Comparison of ENCODE assay signal across 2 cellular contexts in the genomic region with DNA sequence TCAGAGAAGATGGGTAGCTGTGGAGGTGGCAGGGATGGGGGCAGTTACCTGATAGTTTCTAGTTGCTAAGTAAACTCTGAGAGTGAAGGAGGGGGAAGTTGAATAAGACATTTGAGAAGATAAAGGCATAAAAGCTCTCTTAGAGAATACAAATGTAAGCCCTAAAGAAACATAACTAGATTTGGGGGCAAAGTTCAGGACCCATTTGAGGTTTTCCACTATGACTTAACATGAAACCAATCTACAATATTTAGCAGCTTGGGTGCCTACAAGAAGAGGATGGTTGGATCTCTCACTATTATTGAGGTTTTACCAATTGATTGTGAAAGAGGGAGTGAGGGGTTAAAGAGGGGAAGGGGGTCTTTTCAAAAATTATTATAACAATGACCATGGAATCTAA.
TF ChIP-seq lines count a peak whose summit lies in the region.

No MANE protein-coding gene starts in this region.

TF ChIP-seq in HepG2, 621 proteins besides CTCF, POLR2A, EP300 and RAD21:
- TF ChIP-seq FOXJ3 (CRISPR knock-in tag; IDR thresholded peaks at IDR 0.05; ENCODE audit: borderline replicate concordance) (no peak), ZNF605 (CRISPR knock-in tag; IDR thresholded peaks at IDR 0.05) (no peak), HNRNPK (IDR thresholded peaks at IDR 0.05; ENCODE audit: low read depth, low read length, poor library complexity, severe bottlenecking) (peak; percentile 44), RBFOX2 (IDR thresholded peaks at IDR 0.05; ENCODE audit: low read depth, low read length) (no peak)
- TF ChIP-seq, protein P1, sequence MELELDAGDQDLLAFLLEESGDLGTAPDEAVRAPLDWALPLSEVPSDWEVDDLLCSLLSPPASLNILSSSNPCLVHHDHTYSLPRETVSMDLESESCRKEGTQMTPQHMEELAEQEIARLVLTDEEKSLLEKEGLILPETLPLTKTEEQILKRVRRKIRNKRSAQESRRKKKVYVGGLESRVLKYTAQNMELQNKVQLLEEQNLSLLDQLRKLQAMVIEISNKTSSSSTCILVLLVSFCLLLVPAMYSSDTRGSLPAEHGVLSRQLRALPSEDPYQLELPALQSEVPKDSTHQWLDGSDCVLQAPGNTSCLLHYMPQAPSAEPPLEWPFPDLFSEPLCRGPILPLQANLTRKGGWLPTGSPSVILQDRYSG (CRISPR knock-in tag; IDR thresholded peaks at IDR 0.05): no peak
TF ChIP-seq in HepG2: peak in this region for 1.

TF ChIP-seq in GM12878, 131 proteins besides CTCF, POLR2A, EP300 and RAD21:
- TF ChIP-seq HDGF (IDR thresholded peaks at IDR 0.05) (no peak), MTA2 (IDR thresholded peaks at IDR 0.05; ENCODE audit: low read depth) (0 out of 2 replicates have a peak, but pooled peaks have one; percentile 27)
